7 cellular contexts compared by ENCODE assay signal in the genomic region with DNA sequence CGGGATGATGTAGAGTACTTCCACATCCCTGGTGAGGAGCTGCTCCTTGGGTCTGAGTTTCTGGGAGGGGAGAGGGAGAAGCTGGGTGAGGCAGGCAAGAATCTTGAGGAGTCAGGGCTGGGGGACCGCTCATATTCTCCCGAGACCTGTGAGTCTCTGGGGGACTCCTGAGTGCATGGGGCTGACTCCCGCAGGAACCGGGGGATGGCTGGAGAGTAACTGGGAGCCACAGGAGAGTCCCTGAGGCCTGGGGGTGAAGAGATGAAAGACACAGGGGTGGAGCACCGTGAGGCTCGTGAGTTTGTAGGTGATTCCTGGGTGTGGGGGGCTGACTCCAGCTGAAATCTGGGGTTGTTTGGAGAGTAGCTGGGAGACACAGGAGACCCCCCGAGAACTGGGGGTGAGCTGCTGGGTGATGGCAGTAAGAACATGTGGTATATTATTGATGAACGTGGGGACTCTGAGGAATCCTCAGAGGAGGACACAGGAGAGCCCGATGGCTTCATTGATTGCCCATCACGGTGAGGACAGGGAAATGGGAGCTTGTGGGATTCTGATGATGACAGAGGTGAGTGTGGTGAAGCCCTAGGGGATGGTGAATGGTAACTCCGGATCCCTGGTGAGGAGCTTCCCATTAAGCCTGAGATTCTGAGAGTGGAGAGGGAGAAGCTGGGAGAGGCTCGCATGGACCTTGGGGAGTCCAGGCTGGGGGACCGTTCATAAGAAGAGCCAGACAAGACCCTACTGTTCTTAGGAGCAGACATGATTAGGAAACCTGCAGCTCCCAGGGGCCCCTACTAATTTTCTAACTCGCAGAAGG.
DNase-seq lines count a peak whose midpoint lies in the region; ATAC-seq and TF ChIP-seq lines count a peak whose summit lies in the region.
"Not testable (repeated sequence)": the region's sequence is repeated elsewhere in the genome, so short reads cannot be mapped to it uniquely, and the experiment has no call there.

No MANE protein-coding gene starts in this region.

- not testable (repeated sequence) for H3K27me3 ChIP-seq in mammary epithelial cell (ENCODE audit: insufficient read depth, low read length)

- dilution Hi-C loops in mammary epithelial cell (cut with HindIII; ENCODE audit: low sequenced_read_pairs): not testable (repeated sequence)

- CTCF ChIA-PET in mammary epithelial cell (lab: Charles Lee; ENCODE audit: low non-redundant PET): not testable (repeated sequence)

- in situ Hi-C loops in mammary epithelial cell (cut with MboI; ENCODE audit: low sequenced_read_pairs in 2 of 2): not testable (repeated sequence)

- H3K4me2 ChIP-seq in mammary epithelial cell (ENCODE audit: insufficient read depth, low read depth, low read length): not testable (repeated sequence)

- ATAC-seq in mucosa of descending colon, sciatic nerve: not testable (repeated sequence)

- intact Hi-C loops in mammary epithelial cell (cut with micrococcal nuclease); mucosa of descending colon (cut with DNase I, micrococcal nuclease); sciatic nerve (cut with DNase I): not testable (repeated sequence)

- not testable (repeated sequence) for H2AFZ ChIP-seq in mammary epithelial cell (ENCODE audit: low read depth, low read length)

- not testable (repeated sequence) for H3K4me3 ChIP-seq in mammary epithelial cell (replicated peaks in 1 of 3; ENCODE audit: insufficient read depth in 1 of 3, low read depth in 2 of 3, low read length in 3 of 3); mucosa of descending colon

- DNase-seq in EL (peak; percentile 10), SK-N-DZ (ENCODE audit: low spot score) (peak; percentile 27), mammary epithelial cell (peak; percentile 11), glomerular visceral epithelial cell (ENCODE audit: extremely low spot score) (peak; percentile 12), islet precursor cell (peak; percentile 49), mucosa of descending colon (peak in 2 of 3 donors; percentile 29 to 54), sciatic nerve (ENCODE audit: low spot score) (peak; percentile 59)

- not testable (repeated sequence) for H3K36me3 ChIP-seq in mammary epithelial cell (ENCODE audit: insufficient read depth, low read length); mucosa of descending colon (ENCODE audit: low read depth)

- not testable (repeated sequence) for H3K9me3 ChIP-seq in mammary epithelial cell (replicated peaks; ENCODE audit: insufficient read depth, low read length)
- H3K9me3 ChIP-seq in mucosa of descending colon: peaks cover 12% of the 10 kb centered on the region

- H3K4me1 ChIP-seq in mammary epithelial cell (ENCODE audit: insufficient read depth, low read length); mucosa of descending colon (ENCODE audit: low read depth): not testable (repeated sequence)

- not testable (repeated sequence) for H3K79me2 ChIP-seq in mammary epithelial cell (ENCODE audit: insufficient read depth, low read length)

- not testable (repeated sequence) for H3K27ac ChIP-seq in mammary epithelial cell (ENCODE audit: insufficient read depth, low read depth, low read length)

- not testable (repeated sequence) for H3K9ac ChIP-seq in mammary epithelial cell (ENCODE audit: insufficient read depth, low read length)

- WGBS in mammary epithelial cell (ENCODE audit: low coverage, missing lambda C conversion rate): 71% methylated on average over 15 of the region's 15 CpGs

- not testable (repeated sequence) for BruUV-seq in mammary epithelial cell (replicated peaks; lab: Mats Ljungman, UMichigan)

- not testable (repeated sequence) for TF ChIP-seq CTCF in mammary epithelial cell (conservative IDR thresholded peaks at IDR 0.05 in 1 of 2, IDR thresholded peaks at IDR 0.05 in 1 of 2; ENCODE audit: extremely low read depth in 1 of 2, insufficient read depth in 1 of 2, low read depth in 1 of 2, low read length in 2 of 2); mucosa of descending colon (IDR thresholded peaks at IDR 0.05)

- H4K20me1 ChIP-seq in mammary epithelial cell (ENCODE audit: insufficient read depth, low read length): not testable (repeated sequence)
